ENCODE assay signal across 10 cellular contexts in the genomic region with DNA sequence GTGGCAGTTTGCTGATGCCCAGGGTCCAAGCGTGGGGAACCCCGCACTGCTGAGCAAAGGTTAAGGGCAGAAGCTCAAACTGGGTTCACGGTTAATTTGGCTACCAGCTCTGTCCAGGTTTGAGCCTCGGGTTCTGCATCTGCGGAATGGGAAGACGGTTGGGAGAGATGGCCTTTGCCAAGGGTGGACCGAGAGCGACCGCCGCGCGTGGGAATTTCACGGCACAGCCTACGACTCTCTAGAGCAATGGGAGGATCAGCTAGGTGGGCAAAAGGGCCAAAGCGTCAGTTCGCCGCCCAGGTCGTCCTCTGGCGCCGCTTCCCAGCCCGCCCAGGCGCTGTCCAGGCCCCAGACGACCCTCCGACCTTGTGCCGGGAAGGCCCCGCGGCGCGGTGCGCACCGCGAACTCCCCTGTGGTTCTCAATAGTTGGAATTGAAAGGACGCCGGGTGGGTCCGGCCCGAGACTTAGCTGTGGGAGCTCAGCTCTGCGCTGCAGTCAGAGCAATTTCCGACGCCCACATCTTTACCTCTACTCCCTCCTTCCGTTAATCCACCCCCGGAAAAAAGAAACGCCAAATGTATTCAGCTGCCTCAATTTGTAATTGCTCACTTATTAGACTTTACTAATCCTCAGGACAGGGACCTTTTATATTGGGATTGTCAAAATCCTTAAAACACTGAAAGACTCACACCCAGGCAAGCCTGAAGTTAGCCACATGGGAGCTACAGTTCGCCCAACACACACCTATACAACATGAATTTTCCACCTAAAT. TPM values are rescaled to one million over a fixed set of nuclear protein-coding genes. Genes with fewer than 3 reads are reported as not detected.
DNase-seq lines count a peak whose midpoint lies in the region; ATAC-seq and TF ChIP-seq lines count a peak whose summit lies in the region.
"Had no signal": no experiment of that assay in that cellular context is flagged by ENCODE, and none has a peak within 500 bp of the region (broad histone marks: within the 10 kb centered on the region; RNA-seq: fewer than 3 reads in every experiment).

No MANE protein-coding gene starts in this region.

- peaks cover 46% of the 10 kb centered on the region for H3K27me3 Mint-ChIP-seq in activated CD4-positive, alpha-beta memory T cell treated with anti-CD3 and anti-CD28 coated beads for 36 hours
- peaks cover 67% of the 10 kb centered on the region for H3K27me3 Mint-ChIP-seq in progenitor cell of endocrine pancreas

- H2AFZ ChIP-seq in hepatocyte: no peak overlapping the region

- peaks cover 6% of the 10 kb centered on the region for H3K79me2 ChIP-seq in hepatocyte

- H3K9me3 ChIP-seq in hepatocyte (ENCODE audit: low read depth): no peaks in the 10 kb centered on the region
- H3K9me3 ChIP-seq: testis had no signal

- no peaks in the 10 kb centered on the region for H4K20me1 ChIP-seq in hepatocyte (ENCODE audit: insufficient read depth, poor library complexity, severe bottlenecking)

- H3K4me2 ChIP-seq in hepatocyte: peak overlapping the region; percentile 81

- no peaks in the 10 kb centered on the region for H3K36me3 ChIP-seq in hepatocyte (replicated peaks; ENCODE audit: insufficient read depth, low read depth)

- peak; percentile 33 for DNase-seq in NCI-H82 (lab: John Stamatoyannopoulos, UW)
- no peak for DNase-seq in NCI-H82 treated with DMSO at 0.1 percent for 48 hours (lab: John Stamatoyannopoulos, UW; ENCODE audit: unreplicated experiment)
- DNase-seq in activated CD4-positive, alpha-beta memory T cell treated with anti-CD3 and anti-CD28 coated beads for 36 hours: no peak
- no peak for DNase-seq in hepatocyte (ENCODE audit: low spot score)
- no peak for DNase-seq in progenitor cell of endocrine pancreas (ENCODE audit: low spot score, unreplicated experiment)
- DNase-seq in middle frontal gyrus (ENCODE audit: extremely low spot score, low spot score): no peak
- no peak for DNase-seq in DMS79 treated with DMSO at 0.1 percent for 48 hours (lab: John Stamatoyannopoulos, UW)
- DNase-seq: testis had no signal

- peaks cover 32% of the 10 kb centered on the region for H3K4me1 ChIP-seq in hepatocyte (ENCODE audit: insufficient read depth)

- no peak for TF ChIP-seq CTCF in hepatocyte (IDR thresholded peaks at IDR 0.05; ENCODE audit: poor library complexity)
- no peak for TF ChIP-seq CTCF in progenitor cell of endocrine pancreas (IDR thresholded peaks at IDR 0.05; ENCODE audit: unreplicated experiment)

- intact Hi-C loops in activated CD4-positive, alpha-beta memory T cell treated with anti-CD3 and anti-CD28 coated beads for 36 hours (cut with micrococcal nuclease): loop anchor here (10.0 kb wide), 1 partner anchor 486 kb away; no protein-coding TSS in a partner anchor

- H3K9me3 Mint-ChIP-seq in activated CD4-positive, alpha-beta memory T cell treated with anti-CD3 and anti-CD28 coated beads for 36 hours: no peaks in the 10 kb centered on the region
- no peaks in the 10 kb centered on the region for H3K9me3 Mint-ChIP-seq in progenitor cell of endocrine pancreas (ENCODE audit: low read depth)

- CTCF ChIA-PET in activated CD4-positive, alpha-beta memory T cell treated with anti-CD3 and anti-CD28 coated beads for 36 hours (lab: Charles Lee): interaction anchor here (0.7 to 5.8 kb wide), 10 partner anchors 10 to 703 kb away, joined by 3 to 43 read pairs (median 4); partner anchors contain the start of gene COX10

- no peak overlapping the region for H3K4me3 ChIP-seq in hepatocyte

- no peak overlapping the region for H3K27ac Mint-ChIP-seq in activated CD4-positive, alpha-beta memory T cell treated with anti-CD3 and anti-CD28 coated beads for 36 hours
- no peak overlapping the region for H3K27ac Mint-ChIP-seq in progenitor cell of endocrine pancreas

- peak overlapping the region; percentile 93 for H3K4me3 Mint-ChIP-seq in activated CD4-positive, alpha-beta memory T cell treated with anti-CD3 and anti-CD28 coated beads for 36 hours
- H3K4me3 Mint-ChIP-seq in progenitor cell of endocrine pancreas (ENCODE audit: low read depth): peak overlapping the region; percentile 90

- no peaks in the 10 kb centered on the region for H3K9me2 ChIP-seq in hepatocyte (replicated peaks; ENCODE audit: insufficient read depth)

- H3K4me1 Mint-ChIP-seq in activated CD4-positive, alpha-beta memory T cell treated with anti-CD3 and anti-CD28 coated beads for 36 hours (ENCODE audit: low read depth): peaks cover 34% of the 10 kb centered on the region
- H3K4me1 Mint-ChIP-seq in progenitor cell of endocrine pancreas (ENCODE audit: low read depth): peaks cover 26% of the 10 kb centered on the region

- H3K27ac ChIP-seq in hepatocyte: no peak overlapping the region
- H3K27ac ChIP-seq: 22Rv1, testis had no signal

- 8% methylated on average over 42 of the region's 43 CpGs for WGBS in hepatocyte (ENCODE audit: low lambda C conversion rate, missing lambda C conversion rate)

- peaks cover 66% of the 10 kb centered on the region for H3K27me3 ChIP-seq in hepatocyte
- H3K27me3 ChIP-seq: testis had no signal

- POLR2A ChIA-PET in activated CD4-positive, alpha-beta memory T cell treated with anti-CD3 and anti-CD28 coated beads for 36 hours (lab: Charles Lee): interaction anchor here (1.1 to 1.8 kb wide), 2 partner anchors 98 to 130 kb away, joined by 3 read pairs; no protein-coding TSS in a partner anchor

- no peak for ATAC-seq in GM21390 (IDR thresholded peaks at IDR 0.05; ENCODE audit: unreplicated experiment)

- peaks cover 2% of the 10 kb centered on the region for H3K36me3 Mint-ChIP-seq in activated CD4-positive, alpha-beta memory T cell treated with anti-CD3 and anti-CD28 coated beads for 36 hours
- H3K36me3 Mint-ChIP-seq in progenitor cell of endocrine pancreas (ENCODE audit: insufficient read depth): no peaks in the 10 kb centered on the region

RNA-seq across cellular contexts. Expression of gene HS3ST3B1, which starts 2.5 kb away (rescaled TPM):
- 10 to 100 TPM; 13.4 to 13.9 TPM for total RNA-seq in activated CD4-positive, alpha-beta memory T cell treated with anti-CD3 and anti-CD28 coated beads for 36 hours
- total RNA-seq in hepatocyte (5.8 TPM in 2 replicates), progenitor cell of endocrine pancreas (14.2 and 16.7 TPM in 2 replicates)
- polyA plus RNA-seq in hepatocyte: 3.7 and 4.2 TPM in 2 replicates
